Comparison of ENCODE assay signal across 9 cellular contexts in the genomic region with DNA sequence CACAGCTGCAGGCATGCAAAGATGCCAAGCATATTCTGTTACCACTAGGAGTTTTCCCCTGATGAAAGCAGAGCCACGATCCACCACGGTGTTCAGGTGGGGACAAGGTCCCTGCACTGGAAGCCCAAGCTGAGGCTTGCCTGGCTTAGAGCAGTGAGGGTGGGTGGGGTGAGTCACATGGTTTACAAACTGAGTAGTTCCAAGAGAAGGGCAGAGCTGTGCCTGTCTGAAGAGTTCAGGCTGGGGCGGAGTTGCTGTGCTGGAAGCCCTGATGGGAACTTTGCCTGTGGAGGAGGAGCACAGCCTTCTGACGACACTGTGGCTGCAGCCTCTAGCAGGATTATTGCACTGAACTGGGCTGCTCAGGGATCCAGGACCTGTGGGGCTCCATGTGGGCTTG. TPM values are rescaled to one million over a fixed set of nuclear protein-coding genes. Genes with fewer than 3 reads are reported as not detected.
A peak's percentile ranks its signal among the peaks of the same experiment; 100 is the strongest.
DNase-seq lines count a peak whose midpoint lies in the region; ATAC-seq and TF ChIP-seq lines count a peak whose summit lies in the region.
"Had no signal": no experiment of that assay in that cellular context is flagged by ENCODE, and none has a peak within 500 bp of the region (broad histone marks: within the 10 kb centered on the region; RNA-seq: fewer than 3 reads in every experiment).

No MANE protein-coding gene starts in this region.

- H3K4me1 ChIP-seq in CD8-positive, alpha-beta memory T cell (ENCODE audit: insufficient read depth, low read length) = peaks cover 24% of the 10 kb centered on the region
- H3K4me1 ChIP-seq in PC-3 (ENCODE audit: insufficient read depth, low read length) = peaks cover 11% of the 10 kb centered on the region; the same call in 1 of the 2 replicates
- no peaks in the 10 kb centered on the region for H3K4me1 ChIP-seq in fibroblast of lung (ENCODE audit: control insufficient read depth, extremely low read depth, insufficient read depth, low read length)

- peak overlapping the region in 6 of 8 donors; percentile 11 to 89 (median 66) for H3K27ac Mint-ChIP-seq in CD8-positive, alpha-beta memory T cell

- H3K36me3 Mint-ChIP-seq in CD8-positive, alpha-beta memory T cell = no peaks in the 10 kb centered on the region

- no TSS peak for BruUV-seq in PC-3 (replicated peaks; lab: Mats Ljungman, UMichigan)

- peak in 1 of 5 donors; percentile 33 for DNase-seq in CD8-positive, alpha-beta memory T cell
- DNase-seq in PC-3 = peak; percentile 61
- DNase-seq in fibroblast of lung (ENCODE audit: low read depth in 2 of 2) = peak; percentile 45 to 74
- peak; percentile 33 for DNase-seq in renal cortical epithelial cell (ENCODE audit: low read depth)
- no peak for DNase-seq in SIG-M5 (lab: John Stamatoyannopoulos, UW)
- no peak for DNase-seq in NCI-H1694 (lab: John Stamatoyannopoulos, UW)
- DNase-seq in SHP77 treated with DMSO at 0.1 percent for 48 hours (lab: John Stamatoyannopoulos, UW) = no peak
- DNase-seq in NCI-H1436 treated with DMSO at 0.1 percent for 48 hours (lab: John Stamatoyannopoulos, UW) = no peak
- DNase-seq: NCI-H69 had no signal

- peaks cover 0 to 8% of the 10 kb centered on the region in 2 donors for H3K27me3 Mint-ChIP-seq in CD8-positive, alpha-beta memory T cell

- H3K9ac ChIP-seq in PC-3 (ENCODE audit: low read length) = no peak overlapping the region
- H3K9ac ChIP-seq in fibroblast of lung (ENCODE audit: insufficient read depth, low read length) = no peak overlapping the region

- H3K4me2 ChIP-seq in PC-3 (ENCODE audit: low read length) (peak overlapping the region; percentile 10; the same call in 1 of the 2 replicates), fibroblast of lung (ENCODE audit: extremely low read depth, insufficient read depth, low read length) (no peak overlapping the region)

- H3K9me3 ChIP-seq in CD8-positive, alpha-beta memory T cell (ENCODE audit: low read length) = no peaks in the 10 kb centered on the region
- no peaks in the 10 kb centered on the region for H3K9me3 ChIP-seq in PC-3 (ENCODE audit: low read length)
- no peaks in the 10 kb centered on the region for H3K9me3 ChIP-seq in fibroblast of lung (ENCODE audit: control insufficient read depth, insufficient read depth, low read depth, low read length)

- peak; percentile 91 for ATAC-seq in PC-3

- CTCF ChIA-PET in CD8-positive, alpha-beta memory T cell (lab: Charles Lee) = no interaction called here
- CTCF ChIA-PET in PC-3 (lab: Charles Lee) = no interaction called here

- TF ChIP-seq CTCF in PC-3 (conservative IDR thresholded peaks at IDR 0.05; ENCODE audit: low read depth, low read length) = no peak
- no peak for TF ChIP-seq CTCF in fibroblast of lung (conservative IDR thresholded peaks at IDR 0.05 in 1 of 2, IDR thresholded peaks at IDR 0.05 in 1 of 2; ENCODE audit: low read depth in 1 of 2, low read length in 2 of 2)

- H4K20me1 ChIP-seq in PC-3 (ENCODE audit: low read length) = no peaks in the 10 kb centered on the region
- no peaks in the 10 kb centered on the region for H4K20me1 ChIP-seq in fibroblast of lung (ENCODE audit: control insufficient read depth, extremely low read depth, insufficient read depth, low read length)

- H3K27ac ChIP-seq in CD8-positive, alpha-beta memory T cell (ENCODE audit: low read depth, low read length) = no peak overlapping the region
- H3K27ac ChIP-seq in PC-3 (ENCODE audit: low read length) (no peak overlapping the region), fibroblast of lung (ENCODE audit: insufficient read depth, low read length) (no peak overlapping the region)

- H3K36me3 ChIP-seq in CD8-positive, alpha-beta memory T cell (ENCODE audit: insufficient read depth, low read length) = no peaks in the 10 kb centered on the region
- H3K36me3 ChIP-seq in PC-3 (ENCODE audit: low read depth, low read length) (no peaks in the 10 kb centered on the region), fibroblast of lung (ENCODE audit: control insufficient read depth, insufficient read depth, low read length) (no peaks in the 10 kb centered on the region)

- H2AFZ ChIP-seq in PC-3 (ENCODE audit: low read length) (peak overlapping the region; percentile 61; the same call in 1 of the 2 replicates), fibroblast of lung (ENCODE audit: low read length) (peak overlapping the region; percentile 66)

- H3K9me2 ChIP-seq in PC-3 (replicated peaks; ENCODE audit: low read length) = no peaks in the 10 kb centered on the region

- H3K79me2 ChIP-seq in PC-3 (ENCODE audit: low read length) (no peaks in the 10 kb centered on the region), fibroblast of lung (ENCODE audit: control insufficient read depth, insufficient read depth, low read length) (no peaks in the 10 kb centered on the region)

- H3K4me3 ChIP-seq in CD8-positive, alpha-beta memory T cell (ENCODE audit: low read length) = no peak overlapping the region
- H3K4me3 ChIP-seq in PC-3 (ENCODE audit: low read length) (no peak overlapping the region), fibroblast of lung (replicated peaks in 1 of 4; ENCODE audit: control extremely low read depth in 1 of 4, insufficient read depth in 1 of 4, low read depth in 3 of 4, low read length in 4 of 4) (no peak overlapping the region)

- no peak overlapping the region for H3K4me3 Mint-ChIP-seq in CD8-positive, alpha-beta memory T cell

- intact Hi-C loops in PC-3 (cut with micrococcal nuclease) = no loop called here

- POLR2A ChIA-PET in CD8-positive, alpha-beta memory T cell (lab: Charles Lee) = no interaction called here
- POLR2A ChIA-PET in PC-3 (lab: Charles Lee; ENCODE audit: unreplicated experiment) = interaction anchor here (0.6 kb wide), 1 partner anchor 140 kb away, joined by 5 read pairs; no protein-coding TSS in a partner anchor

- H3K4me1 Mint-ChIP-seq in CD8-positive, alpha-beta memory T cell = peaks cover 13 to 19% (median 16%) of the 10 kb centered on the region in 3 donors

- H3K9me3 Mint-ChIP-seq in CD8-positive, alpha-beta memory T cell = no peaks in the 10 kb centered on the region

- H3K27me3 ChIP-seq in CD8-positive, alpha-beta memory T cell (ENCODE audit: insufficient read depth, low read length, poor library complexity, severe bottlenecking) = no peaks in the 10 kb centered on the region
- H3K27me3 ChIP-seq in PC-3 (ENCODE audit: low read length) (no peaks in the 10 kb centered on the region), fibroblast of lung (ENCODE audit: control insufficient read depth, insufficient read depth, low read length) (no peaks in the 10 kb centered on the region)

- H3F3A ChIP-seq in PC-3 (ENCODE audit: low read length, unreplicated experiment) = no peaks in the 10 kb centered on the region

RNA-seq across cellular contexts. Expression of a gene that starts 45.5 kb away (rescaled TPM):
- not detected for total RNA-seq in CD8-positive, alpha-beta memory T cell
- not detected for polyA plus RNA-seq in CD8-positive, alpha-beta memory T cell
- total RNA-seq in PC-3 (2014; rRNA removed) (0.07 TPM in 1 of 2 replicates, not detected in the other), fibroblast of lung (not detected in 2 replicates), renal cortical epithelial cell (not detected in 2 replicates)
- polyA plus RNA-seq in fibroblast of lung = not detected in 2 replicates
- polyA plus RNA-seq in fibroblast of lung (2012) = not detected in 2 replicates
- not detected in 2 replicates for polyA minus RNA-seq in fibroblast of lung (ENCODE audit: low replicate concordance)

Comparison
In these comparisons a context has a peak if more than half of its experiments do, and no peak if none do; other contexts are left out.
1. DNase-seq: peak in PC-3 (single experiment), fibroblast of lung (2 of 2) and renal cortical epithelial cell (single experiment); none in SIG-M5 (single experiment), NCI-H1694 (single experiment), SHP77 treated with DMSO at 0.1 percent for 48 hours (single experiment) and NCI-H1436 treated with DMSO at 0.1 percent for 48 hours (single experiment).